Comparison of ENCODE assay signal across 1 cellular context in the genomic region with DNA sequence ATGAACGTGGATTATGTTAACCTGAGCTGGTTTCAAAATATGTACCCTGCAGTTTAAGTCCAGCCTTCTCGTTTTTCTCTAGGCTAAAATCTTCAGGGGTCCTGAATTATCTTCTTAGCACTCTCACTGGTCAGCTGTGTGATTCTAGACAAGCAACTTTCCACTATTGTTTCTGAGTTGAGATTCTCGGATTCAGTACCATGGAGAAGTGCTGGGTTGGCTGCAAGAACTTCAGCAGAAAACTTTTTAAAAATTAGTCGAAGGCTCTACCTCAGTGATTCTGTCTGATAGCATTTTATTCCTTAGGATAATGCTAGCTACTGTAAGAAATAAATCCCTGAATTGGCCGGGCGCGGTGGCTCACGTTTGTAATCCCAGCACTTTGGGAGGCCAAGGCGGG.
A peak's percentile ranks its signal among the peaks of the same experiment; 100 is the strongest.
TF ChIP-seq lines count a peak whose summit lies in the region.

No MANE protein-coding gene starts in this region.

TF ChIP-seq in GM23338, 12 proteins besides CTCF, POLR2A, EP300 and RAD21 (continued from another document):
- TF ChIP-seq, protein P1, sequence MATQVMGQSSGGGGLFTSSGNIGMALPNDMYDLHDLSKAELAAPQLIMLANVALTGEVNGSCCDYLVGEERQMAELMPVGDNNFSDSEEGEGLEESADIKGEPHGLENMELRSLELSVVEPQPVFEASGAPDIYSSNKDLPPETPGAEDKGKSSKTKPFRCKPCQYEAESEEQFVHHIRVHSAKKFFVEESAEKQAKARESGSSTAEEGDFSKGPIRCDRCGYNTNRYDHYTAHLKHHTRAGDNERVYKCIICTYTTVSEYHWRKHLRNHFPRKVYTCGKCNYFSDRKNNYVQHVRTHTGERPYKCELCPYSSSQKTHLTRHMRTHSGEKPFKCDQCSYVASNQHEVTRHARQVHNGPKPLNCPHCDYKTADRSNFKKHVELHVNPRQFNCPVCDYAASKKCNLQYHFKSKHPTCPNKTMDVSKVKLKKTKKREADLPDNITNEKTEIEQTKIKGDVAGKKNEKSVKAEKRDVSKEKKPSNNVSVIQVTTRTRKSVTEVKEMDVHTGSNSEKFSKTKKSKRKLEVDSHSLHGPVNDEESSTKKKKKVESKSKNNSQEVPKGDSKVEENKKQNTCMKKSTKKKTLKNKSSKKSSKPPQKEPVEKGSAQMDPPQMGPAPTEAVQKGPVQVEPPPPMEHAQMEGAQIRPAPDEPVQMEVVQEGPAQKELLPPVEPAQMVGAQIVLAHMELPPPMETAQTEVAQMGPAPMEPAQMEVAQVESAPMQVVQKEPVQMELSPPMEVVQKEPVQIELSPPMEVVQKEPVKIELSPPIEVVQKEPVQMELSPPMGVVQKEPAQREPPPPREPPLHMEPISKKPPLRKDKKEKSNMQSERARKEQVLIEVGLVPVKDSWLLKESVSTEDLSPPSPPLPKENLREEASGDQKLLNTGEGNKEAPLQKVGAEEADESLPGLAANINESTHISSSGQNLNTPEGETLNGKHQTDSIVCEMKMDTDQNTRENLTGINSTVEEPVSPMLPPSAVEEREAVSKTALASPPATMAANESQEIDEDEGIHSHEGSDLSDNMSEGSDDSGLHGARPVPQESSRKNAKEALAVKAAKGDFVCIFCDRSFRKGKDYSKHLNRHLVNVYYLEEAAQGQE (IDR thresholded peaks at IDR 0.05; ENCODE audit: unreplicated experiment): peak; percentile 31
- TF ChIP-seq, protein P2, sequence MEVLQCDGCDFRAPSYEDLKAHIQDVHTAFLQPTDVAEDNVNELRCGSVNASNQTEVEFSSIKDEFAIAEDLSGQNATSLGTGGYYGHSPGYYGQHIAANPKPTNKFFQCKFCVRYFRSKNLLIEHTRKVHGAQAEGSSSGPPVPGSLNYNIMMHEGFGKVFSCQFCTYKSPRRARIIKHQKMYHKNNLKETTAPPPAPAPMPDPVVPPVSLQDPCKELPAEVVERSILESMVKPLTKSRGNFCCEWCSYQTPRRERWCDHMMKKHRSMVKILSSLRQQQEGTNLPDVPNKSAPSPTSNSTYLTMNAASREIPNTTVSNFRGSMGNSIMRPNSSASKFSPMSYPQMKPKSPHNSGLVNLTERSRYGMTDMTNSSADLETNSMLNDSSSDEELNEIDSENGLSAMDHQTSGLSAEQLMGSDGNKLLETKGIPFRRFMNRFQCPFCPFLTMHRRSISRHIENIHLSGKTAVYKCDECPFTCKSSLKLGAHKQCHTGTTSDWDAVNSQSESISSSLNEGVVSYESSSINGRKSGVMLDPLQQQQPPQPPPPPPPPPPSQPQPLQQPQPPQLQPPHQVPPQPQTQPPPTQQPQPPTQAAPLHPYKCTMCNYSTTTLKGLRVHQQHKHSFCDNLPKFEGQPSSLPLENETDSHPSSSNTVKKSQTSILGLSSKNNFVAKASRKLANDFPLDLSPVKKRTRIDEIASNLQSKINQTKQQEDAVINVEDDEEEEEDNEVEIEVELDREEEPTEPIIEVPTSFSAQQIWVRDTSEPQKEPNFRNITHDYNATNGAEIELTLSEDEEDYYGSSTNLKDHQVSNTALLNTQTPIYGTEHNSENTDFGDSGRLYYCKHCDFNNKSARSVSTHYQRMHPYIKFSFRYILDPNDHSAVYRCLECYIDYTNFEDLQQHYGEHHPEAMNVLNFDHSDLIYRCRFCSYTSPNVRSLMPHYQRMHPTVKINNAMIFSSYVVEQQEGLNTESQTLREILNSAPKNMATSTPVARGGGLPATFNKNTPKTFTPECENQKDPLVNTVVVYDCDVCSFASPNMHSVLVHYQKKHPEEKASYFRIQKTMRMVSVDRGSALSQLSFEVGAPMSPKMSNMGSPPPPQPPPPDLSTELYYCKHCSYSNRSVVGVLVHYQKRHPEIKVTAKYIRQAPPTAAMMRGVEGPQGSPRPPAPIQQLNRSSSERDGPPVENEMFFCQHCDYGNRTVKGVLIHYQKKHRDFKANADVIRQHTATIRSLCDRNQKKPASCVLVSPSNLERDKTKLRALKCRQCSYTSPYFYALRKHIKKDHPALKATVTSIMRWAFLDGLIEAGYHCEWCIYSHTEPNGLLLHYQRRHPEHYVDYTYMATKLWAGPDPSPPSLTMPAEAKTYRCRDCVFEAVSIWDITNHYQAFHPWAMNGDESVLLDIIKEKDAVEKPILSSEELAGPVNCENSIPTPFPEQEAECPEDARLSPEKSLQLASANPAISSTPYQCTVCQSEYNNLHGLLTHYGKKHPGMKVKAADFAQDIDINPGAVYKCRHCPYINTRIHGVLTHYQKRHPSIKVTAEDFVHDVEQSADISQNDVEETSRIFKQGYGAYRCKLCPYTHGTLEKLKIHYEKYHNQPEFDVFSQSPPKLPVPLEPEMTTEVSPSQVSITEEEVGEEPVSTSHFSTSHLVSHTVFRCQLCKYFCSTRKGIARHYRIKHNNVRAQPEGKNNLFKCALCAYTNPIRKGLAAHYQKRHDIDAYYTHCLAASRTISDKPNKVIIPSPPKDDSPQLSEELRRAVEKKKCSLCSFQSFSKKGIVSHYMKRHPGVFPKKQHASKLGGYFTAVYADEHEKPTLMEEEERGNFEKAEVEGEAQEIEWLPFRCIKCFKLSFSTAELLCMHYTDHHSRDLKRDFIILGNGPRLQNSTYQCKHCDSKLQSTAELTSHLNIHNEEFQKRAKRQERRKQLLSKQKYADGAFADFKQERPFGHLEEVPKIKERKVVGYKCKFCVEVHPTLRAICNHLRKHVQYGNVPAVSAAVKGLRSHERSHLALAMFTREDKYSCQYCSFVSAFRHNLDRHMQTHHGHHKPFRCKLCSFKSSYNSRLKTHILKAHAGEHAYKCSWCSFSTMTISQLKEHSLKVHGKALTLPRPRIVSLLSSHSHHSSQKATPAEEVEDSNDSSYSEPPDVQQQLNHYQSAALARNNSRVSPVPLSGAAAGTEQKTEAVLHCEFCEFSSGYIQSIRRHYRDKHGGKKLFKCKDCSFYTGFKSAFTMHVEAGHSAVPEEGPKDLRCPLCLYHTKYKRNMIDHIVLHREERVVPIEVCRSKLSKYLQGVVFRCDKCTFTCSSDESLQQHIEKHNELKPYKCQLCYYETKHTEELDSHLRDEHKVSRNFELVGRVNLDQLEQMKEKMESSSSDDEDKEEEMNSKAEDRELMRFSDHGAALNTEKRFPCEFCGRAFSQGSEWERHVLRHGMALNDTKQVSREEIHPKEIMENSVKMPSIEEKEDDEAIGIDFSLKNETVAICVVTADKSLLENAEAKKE (CRISPR knock-in tag; IDR thresholded peaks at IDR 0.05): no peak
